Comparison of ENCODE assay signal across 17 cellular contexts in the genomic region with DNA sequence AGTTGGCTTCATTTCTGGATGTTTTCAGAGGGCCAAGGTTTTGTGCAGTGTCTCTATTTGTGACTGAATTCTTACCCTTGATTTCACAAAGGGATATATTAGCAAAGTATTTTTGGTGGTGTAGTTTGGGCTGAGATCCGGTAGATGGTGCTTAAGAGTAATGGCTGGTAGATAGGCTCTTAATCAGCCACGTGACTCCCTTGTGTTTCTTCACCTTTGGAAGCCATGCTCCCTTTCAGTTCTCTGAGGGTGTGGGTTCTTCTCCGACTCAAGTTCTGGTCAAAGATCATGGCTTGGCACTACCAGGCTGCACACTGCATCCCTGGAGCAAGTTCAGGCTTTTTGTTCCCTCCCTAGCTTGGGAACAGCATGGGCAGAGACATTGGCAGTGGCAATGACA.
DNase-seq lines count a peak whose midpoint lies in the region; ATAC-seq, FAIRE-seq and TF ChIP-seq lines count a peak whose summit lies in the region.
"Had no signal": no experiment of that assay in that cellular context is flagged by ENCODE, and none has a peak within 500 bp of the region (broad histone marks: within the 10 kb centered on the region; RNA-seq: fewer than 3 reads in every experiment).

No MANE protein-coding gene starts in this region.

- POLR2A ChIA-PET in HepG2 (lab: Yijun Ruan, JAX), result no interaction called here

- H3K4me1 ChIP-seq in HepG2 (ENCODE audit: insufficient read depth, low read length), result no peaks in the 10 kb centered on the region
- no peaks in the 10 kb centered on the region for H3K4me1 ChIP-seq in right lobe of liver
- H3K4me1 ChIP-seq in Loucy (ENCODE audit: insufficient read depth, low read length, poor library complexity, severe bottlenecking), result peaks cover 4% of the 10 kb centered on the region

- H3K4me1 Mint-ChIP-seq in type B pancreatic cell (ENCODE audit: unreplicated experiment), result no peaks in the 10 kb centered on the region

- H3K9me2 ChIP-seq in Loucy (replicated peaks; ENCODE audit: low read depth, low read length) (no peaks in the 10 kb centered on the region), SU-DHL-6 (replicated peaks; ENCODE audit: insufficient read depth, low read length) (no peaks in the 10 kb centered on the region)

- intact Hi-C loops in HepG2 (cut with micrococcal nuclease; ENCODE audit: unreplicated experiment) (no loop called here), right lobe of liver (cut with DNase I) (no loop called here)

- FAIRE-seq in HepG2 (lab: Jason Lieb, UNC), result no peak
- FAIRE-seq: D721Med had no signal

- 3% methylated on average over 3 of the region's 3 CpGs for WGBS in HepG2 (ENCODE audit: low lambda C conversion rate)
- WGBS in right lobe of liver (ENCODE audit: insufficient coverage, low coverage, low lambda C conversion rate, missing lambda C conversion rate), result 43% methylated on average over 3 of the region's 3 CpGs

- no peaks in the 10 kb centered on the region for H3K27me3 Mint-ChIP-seq in type B pancreatic cell

- in situ Hi-C loops in HepG2 (cut with HindIII; ENCODE audit: extremely low pct_ligation_motif_present, low pct_unique_long_range_greater_than_20kb), result no loop called here

- H3F3A ChIP-seq in Loucy (ENCODE audit: low read depth) (no peaks in the 10 kb centered on the region), SU-DHL-6 (ENCODE audit: insufficient read depth) (no peaks in the 10 kb centered on the region)

- H4K20me1 ChIP-seq in HepG2 (ENCODE audit: insufficient read depth, low read length), result no peaks in the 10 kb centered on the region
- H4K20me1 ChIP-seq in Loucy (ENCODE audit: insufficient read depth, low read length, poor library complexity, severe bottlenecking), result no peaks in the 10 kb centered on the region
- no peaks in the 10 kb centered on the region for H4K20me1 ChIP-seq in SU-DHL-6 (ENCODE audit: low read depth, low read length)

- ATAC-seq in HepG2, result no peak
- no peak for ATAC-seq in right lobe of liver
- no peak for ATAC-seq in GM19351 (IDR thresholded peaks at IDR 0.05; ENCODE audit: unreplicated experiment)
- ATAC-seq: Right ventricle myocardium inferior had no signal

- H3K27ac Mint-ChIP-seq in type B pancreatic cell, result no peak overlapping the region

- H3K9me3 Mint-ChIP-seq in type B pancreatic cell, result no peaks in the 10 kb centered on the region

- H3K9ac ChIP-seq in HepG2 (ENCODE audit: insufficient read depth, low read depth, low read length) (no peak overlapping the region), Loucy (ENCODE audit: low read depth, low read length, poor library complexity, severe bottlenecking) (no peak overlapping the region), SU-DHL-6 (ENCODE audit: low read length) (no peak overlapping the region)

- H3K4me3 Mint-ChIP-seq in type B pancreatic cell, result no peak overlapping the region

- BruUV-seq in HepG2 (replicated peaks; lab: Mats Ljungman, UMichigan), result no TSS peak

- CTCF ChIA-PET in HepG2 (lab: Yijun Ruan, JAX; ENCODE audit: low intra/inter-chr PET ratio, low total read pairs), result no interaction called here

- TF ChIP-seq CTCF in HepG2 (CRISPR knock-in tag; IDR thresholded peaks at IDR 0.05), result peak; percentile 9; the same call in 1 of the 2 replicates
- TF ChIP-seq CTCF in right lobe of liver (IDR thresholded peaks at IDR 0.05), result no peak
- peak; percentile 47 for TF ChIP-seq CTCF in Loucy (conservative IDR thresholded peaks at IDR 0.05; ENCODE audit: low read length)
- TF ChIP-seq CTCF in SU-DHL-6 (IDR thresholded peaks at IDR 0.05; ENCODE audit: insufficient read depth, low read length, poor library complexity, severe bottlenecking), result peak; percentile 12
- TF ChIP-seq CTCF in type B pancreatic cell (conservative IDR thresholded peaks at IDR 0.05), result peak; percentile 35

- H3K79me2 ChIP-seq in HepG2 (ENCODE audit: insufficient read depth, low read length) (no peaks in the 10 kb centered on the region), Loucy (ENCODE audit: insufficient read depth, low read length) (no peaks in the 10 kb centered on the region), SU-DHL-6 (ENCODE audit: insufficient read depth, low read length) (no peaks in the 10 kb centered on the region)

- H3K27me3 ChIP-seq in HepG2 (ENCODE audit: control insufficient read depth in 1 of 2, insufficient read depth in 2 of 2, low read length in 2 of 2) (no peaks in the 10 kb centered on the region), right lobe of liver (no peaks in the 10 kb centered on the region), Loucy (ENCODE audit: insufficient read depth, low read length, poor library complexity, severe bottlenecking) (no peaks in the 10 kb centered on the region), SU-DHL-6 (ENCODE audit: low read length) (no peaks in the 10 kb centered on the region)

- H3K36me3 ChIP-seq in HepG2 (replicated peaks in 1 of 2; ENCODE audit: control insufficient read depth in 1 of 2, insufficient read depth in 2 of 2, low read length in 2 of 2) (no peaks in the 10 kb centered on the region), right lobe of liver (no peaks in the 10 kb centered on the region), Loucy (ENCODE audit: insufficient read depth, low read length) (no peaks in the 10 kb centered on the region), SU-DHL-6 (ENCODE audit: low read length) (no peaks in the 10 kb centered on the region)

- no peak for TF ChIP-seq POLR2A in HepG2 (IDR thresholded peaks at IDR 0.05; ENCODE audit: insufficient read depth in 1 of 2, low read depth in 2 of 2, low read length in 2 of 2)
- TF ChIP-seq POLR2A in right lobe of liver (IDR thresholded peaks at IDR 0.05), result no peak

- H2AFZ ChIP-seq in HepG2 (ENCODE audit: low read length) (no peak overlapping the region), Loucy (ENCODE audit: low read length) (no peak overlapping the region), SU-DHL-6 (ENCODE audit: low read depth, low read length, severe bottlenecking) (no peak overlapping the region)

- no peaks in the 10 kb centered on the region for H3K36me3 Mint-ChIP-seq in type B pancreatic cell

- TF ChIP-seq RAD21 in HepG2 (CRISPR knock-in tag; IDR thresholded peaks at IDR 0.05), result no peak

- no peak overlapping the region for H3K4me2 ChIP-seq in HepG2 (ENCODE audit: low read depth, low read length)
- H3K4me2 ChIP-seq in Loucy (ENCODE audit: low read depth, low read length, poor library complexity, severe bottlenecking), result no peak overlapping the region
- no peak overlapping the region for H3K4me2 ChIP-seq in SU-DHL-6 (ENCODE audit: low read depth, low read length, poor library complexity, severe bottlenecking)

- peak; percentile 7 for DNase-seq in HepG2 (ENCODE audit: low spot score)
- DNase-seq in right lobe of liver, result no peak
- no peak for DNase-seq in type B pancreatic cell (ENCODE audit: extremely low spot score, unreplicated experiment)
- no peak for DNase-seq in retina
- DNase-seq in activated T-cell treated with anti-CD3 and anti-CD28 coated beads for 4 hours, result no peak
- DNase-seq: activated CD4-positive, alpha-beta T cell treated with anti-CD3 and anti-CD28 coated beads for 48 hours; activated CD8-positive, alpha-beta memory T cell treated with anti-CD3 and anti-CD28 coated beads, Interleukin-2, amount 50 U/mL, for 48 hours; activated naive CD4-positive, alpha-beta T cell treated with anti-CD3 and anti-CD28 coated beads, Interleukin-2, amount 50 U/mL, for 16 hours; kidney glomerular epithelial cell; NCI-H1436 treated with DMSO at 0.1 percent for 48 hours; NCI-H446 treated with DMSO at 0.1 percent for 48 hours; T-helper 9 cell had no signal

- TF ChIP-seq EP300 in HepG2 (IDR thresholded peaks at IDR 0.05; ENCODE audit: low read depth in 2 of 2, low read length in 2 of 2) (no peak), HepG2 (CRISPR knock-in tag; IDR thresholded peaks at IDR 0.05; ENCODE audit: borderline replicate concordance) (no peak)

- no peak overlapping the region for H3K4me3 ChIP-seq in HepG2 (replicated peaks in 1 of 3; ENCODE audit: insufficient read depth in 1 of 3, low read depth in 2 of 3, low read length in 3 of 3)
- H3K4me3 ChIP-seq in right lobe of liver, result no peak overlapping the region
- H3K4me3 ChIP-seq in Loucy (ENCODE audit: low read length, poor library complexity, severe bottlenecking), result no peak overlapping the region
- H3K4me3 ChIP-seq in SU-DHL-6 (ENCODE audit: insufficient read depth, low read length, poor library complexity, severe bottlenecking), result no peak overlapping the region

- H3K9me3 ChIP-seq in HepG2 (ENCODE audit: low read length), result peaks cover 80% of the 10 kb centered on the region
- no peaks in the 10 kb centered on the region for H3K9me3 ChIP-seq in right lobe of liver
- no peaks in the 10 kb centered on the region for H3K9me3 ChIP-seq in Loucy (ENCODE audit: insufficient read depth, low read depth, low read length)
- no peaks in the 10 kb centered on the region for H3K9me3 ChIP-seq in SU-DHL-6 (ENCODE audit: insufficient read depth, low read length)

- no peak overlapping the region for H3K27ac ChIP-seq in HepG2 (ENCODE audit: extremely low read length, insufficient read depth, low read length)
- H3K27ac ChIP-seq in right lobe of liver, result no peak overlapping the region
- no peak overlapping the region for H3K27ac ChIP-seq in SU-DHL-6 (ENCODE audit: low read depth, low read length)

TF ChIP-seq in HepG2, 621 proteins besides CTCF, POLR2A, EP300 and RAD21:
- TF ChIP-seq ZNF713 (CRISPR knock-in tag; IDR thresholded peaks at IDR 0.05) (no peak), STAG1 (CRISPR knock-in tag; IDR thresholded peaks at IDR 0.05) (0 out of 2 replicates have a peak, but pooled peaks have one; percentile 15)
- TF ChIP-seq, protein P1, sequence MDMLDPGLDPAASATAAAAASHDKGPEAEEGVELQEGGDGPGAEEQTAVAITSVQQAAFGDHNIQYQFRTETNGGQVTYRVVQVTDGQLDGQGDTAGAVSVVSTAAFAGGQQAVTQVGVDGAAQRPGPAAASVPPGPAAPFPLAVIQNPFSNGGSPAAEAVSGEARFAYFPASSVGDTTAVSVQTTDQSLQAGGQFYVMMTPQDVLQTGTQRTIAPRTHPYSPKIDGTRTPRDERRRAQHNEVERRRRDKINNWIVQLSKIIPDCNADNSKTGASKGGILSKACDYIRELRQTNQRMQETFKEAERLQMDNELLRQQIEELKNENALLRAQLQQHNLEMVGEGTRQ (IDR thresholded peaks at IDR 0.05; ENCODE audit: low read depth, low read length), result peak; percentile 37; the same call in 1 of the 2 replicates
- TF ChIP-seq, protein P1 (CRISPR knock-in tag; IDR thresholded peaks at IDR 0.05; ENCODE audit: borderline replicate concordance), result peak; percentile 22; the same call in 1 of the 2 replicates
TF ChIP-seq in HepG2: peak in this region for 2.

Comparison
In these comparisons a context has a peak if more than half of its experiments do, and no peak if none do; other contexts are left out.
1. CTCF ChIP-seq: peak in HepG2 (single experiment), Loucy (single experiment), SU-DHL-6 (single experiment) and type B pancreatic cell (single experiment); none in right lobe of liver (0 of 4).